Comparison of ENCODE assay signal across 25 cellular contexts in genomic region chr18:55875330-55875933, GRCh38.
A peak's percentile ranks its signal among the peaks of the same experiment; 100 is the strongest.
DNase-seq lines count a peak whose midpoint lies in the region; ATAC-seq and TF ChIP-seq lines count a peak whose summit lies in the region.
"Had no signal": no experiment of that assay in that cellular context is flagged by ENCODE, and none has a peak within 500 bp of the region (broad histone marks: within the 10 kb centered on the region; RNA-seq: fewer than 3 reads in every experiment).

No MANE protein-coding gene starts in this region.

- TF ChIP-seq CTCF in right atrium auricular region (IDR thresholded peaks at IDR 0.05) = no peak

- no peaks in the 10 kb centered on the region for H3K27me3 ChIP-seq in right atrium auricular region
- H3K27me3 ChIP-seq: BLaER1, Peyer's patch, stomach, upper lobe of left lung had no signal

- H3K36me3 ChIP-seq in right atrium auricular region = no peaks in the 10 kb centered on the region
- H3K36me3 ChIP-seq: BLaER1, Peyer's patch, stomach, upper lobe of left lung had no signal

- H3K4me3 ChIP-seq in right atrium auricular region = no peak overlapping the region
- H3K4me3 ChIP-seq: A549, BLaER1, mucosa of descending colon, Peyer's patch, stomach, upper lobe of left lung had no signal

- ATAC-seq in Right ventricle myocardium inferior = peak; percentile 50
- no peak for ATAC-seq in GM21360 (IDR thresholded peaks at IDR 0.05; ENCODE audit: unreplicated experiment)
- ATAC-seq: A549, left lobe of liver, mucosa of descending colon had no signal

- no peaks in the 10 kb centered on the region for H3K9me3 ChIP-seq in right atrium auricular region
- H3K9me3 ChIP-seq: A549, BLaER1, Caco-2, Peyer's patch, stomach, upper lobe of left lung had no signal

- intact Hi-C loops in Right ventricle myocardium inferior (cut with DNase I) = no loop called here

- H3K4me1 ChIP-seq in right atrium auricular region = peaks cover 0 to 10% of the 10 kb centered on the region in 2 donors
- H3K4me1 ChIP-seq: A549, Caco-2, Peyer's patch, stomach, upper lobe of left lung had no signal

- DNase-seq in Right ventricle myocardium inferior (ENCODE audit: missing footprints) (no peak), right atrium auricular region (ENCODE audit: low spot score) (no peak), globus pallidus (ENCODE audit: low spot score) (peak; percentile 81), midbrain (lab: John Stamatoyannopoulos, UW) (peak; percentile 51), DMS53 treated with DMSO at 0.1 percent for 48 hours (lab: John Stamatoyannopoulos, UW; ENCODE audit: unreplicated experiment) (no peak), DMS79 treated with DMSO at 0.1 percent for 48 hours (lab: John Stamatoyannopoulos, UW) (no peak)
- no peak for DNase-seq in stimulated activated CD4-positive, alpha-beta T cell treated with anti-CD3 and anti-CD28 coated beads, Interleukin-2, amount 100 ng/mL, for 48 hours
- DNase-seq: activated CD4-positive, alpha-beta T cell treated with anti-CD3 and anti-CD28 coated beads, Interleukin-2, amount 10 ng/mL, durations not matched to agents 24 days and 14 days; activated naive CD8-positive, alpha-beta T cell treated with anti-CD3 and anti-CD28 coated beads for 36 hours; Caco-2; endodermal cell; mucosa of descending colon; NCI-H2029 treated with DMSO at 0.1 percent for 48 hours; NCI-H446 treated with DMSO at 0.1 percent for 48 hours; Peyer's patch; retina; stimulated activated CD4-positive, alpha-beta T cell treated with anti-CD3 and anti-CD28 coated beads, Interleukin-12 subunit alpha, Interleukin-12 subunit beta, amount 100 ng/mL, for 4 hours; stomach; T-helper 2 cell; upper lobe of left lung had no signal

- no peak overlapping the region for H3K27ac ChIP-seq in right atrium auricular region
- H3K27ac ChIP-seq: A549, BLaER1, KMS-11, Peyer's patch, stomach, upper lobe of left lung had no signal

Comparison
In these comparisons a context has a peak if more than half of its experiments do, and no peak if none do; other contexts are left out.
1. DNase-seq: peak in globus pallidus (single experiment) and midbrain (single experiment); none in Right ventricle myocardium inferior (single experiment), right atrium auricular region (single experiment), stimulated activated CD4-positive, alpha-beta T cell treated with anti-CD3 and anti-CD28 coated beads, Interleukin-2, amount 100 ng/mL, for 48 hours (0 of 2), DMS53 treated with DMSO at 0.1 percent for 48 hours (single experiment) and DMS79 treated with DMSO at 0.1 percent for 48 hours (single experiment).